ENCODE assay signal across 23 cellular contexts in the genomic region with DNA sequence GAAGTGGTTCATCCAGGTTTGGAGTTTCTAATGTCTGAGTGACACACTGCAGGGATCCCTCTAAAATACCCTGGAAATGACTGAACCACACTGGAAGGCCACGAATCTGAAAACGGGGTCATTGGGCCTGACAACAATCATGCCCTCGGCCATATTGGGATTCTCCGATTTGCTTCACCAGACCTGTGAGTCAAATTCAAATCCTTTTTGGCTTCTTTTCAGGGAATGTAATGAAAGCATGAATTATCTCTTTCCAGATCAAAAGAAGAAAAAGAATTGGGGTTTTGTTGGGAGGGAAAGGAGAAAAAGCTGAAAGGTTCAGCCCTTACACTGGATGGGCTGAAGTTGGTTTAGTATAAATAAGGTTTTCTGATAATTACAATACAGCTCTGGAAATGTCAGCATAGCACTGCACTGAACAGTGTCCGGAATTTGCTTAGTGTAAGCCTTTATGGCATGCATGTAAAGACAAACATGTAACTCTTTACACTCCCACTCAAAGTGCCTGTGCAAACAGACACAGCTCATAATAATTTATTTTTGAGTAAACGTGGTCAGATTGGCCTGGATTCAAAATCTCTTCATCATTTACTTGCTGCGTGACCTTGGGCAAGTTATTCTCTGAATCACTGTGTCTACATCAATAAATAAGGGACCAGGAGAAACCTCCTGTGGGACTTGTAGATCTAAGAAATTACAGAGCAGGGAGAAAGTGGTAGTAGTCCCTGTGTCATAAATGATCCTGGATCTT.
DNase-seq lines count a peak whose midpoint lies in the region; ATAC-seq and TF ChIP-seq lines count a peak whose summit lies in the region.
"Had no signal": no experiment of that assay in that cellular context is flagged by ENCODE, and none has a peak within 500 bp of the region (broad histone marks: within the 10 kb centered on the region; RNA-seq: fewer than 3 reads in every experiment).

No MANE protein-coding gene starts in this region.

- no peak for ATAC-seq in HG03045 (IDR thresholded peaks at IDR 0.05; ENCODE audit: unreplicated experiment)
- ATAC-seq: gastrocnemius medialis, T-cell had no signal

- TF ChIP-seq POLR2A in erythroblast (IDR thresholded peaks at IDR 0.05; ENCODE audit: low read length): no peak

- peak; percentile 12 for DNase-seq in SIG-M5 treated with dmso at 0.1 percent for 504 hours (lab: John Stamatoyannopoulos, UW; ENCODE audit: unreplicated experiment)
- DNase-seq in SIG-M5 (lab: John Stamatoyannopoulos, UW): no peak
- peak; percentile 31 for DNase-seq in NCI-H748 treated with DMSO at 0.1 percent for 48 hours (lab: John Stamatoyannopoulos, UW)
- peak; percentile 16 for DNase-seq in epithelial cell of prostate (ENCODE audit: low read depth, low spot score)
- DNase-seq in skeletal muscle cell (ENCODE audit: low read depth): peak; percentile 7
- no peak for DNase-seq in NCI-H524 treated with DMSO at 0.1 percent for 48 hours (lab: John Stamatoyannopoulos, UW)
- DNase-seq in erythroblast (lab: John Stamatoyannopoulos, UW): no peak
- DNase-seq: ACHN; activated CD4-positive, alpha-beta T cell treated with anti-CD3 and anti-CD28 coated beads, Interleukin-2, amount 50 U/mL, for 4 hours; activated naive CD4-positive, alpha-beta T cell treated with anti-CD3 and anti-CD28 coated beads, Interleukin-2, amount 10 ng/mL, durations not matched to agents 7 days and 5 days; activated T-cell treated with anti-CD3 and anti-CD28 coated beads for 4 hours; CD4-positive, alpha-beta T cell; colonic mucosa; DND-41; gastrocnemius medialis; GOT3; left ventricle myocardium inferior; NCI-H1092; stimulated activated naive CD4-positive, alpha-beta T cell; T-cell; trophoblast cell had no signal

- no peak overlapping the region for H3K4me3 ChIP-seq in skeletal muscle cell (ENCODE audit: low read depth, low read length)
- H3K4me3 ChIP-seq: colonic mucosa, gastrocnemius medialis, left ventricle myocardium inferior had no signal

- H3K27ac ChIP-seq in epithelial cell of prostate: no peak overlapping the region
- H3K27ac ChIP-seq: colonic mucosa, gastrocnemius medialis, left ventricle myocardium inferior, neutrophil had no signal

Comparison
In these comparisons a context has a peak if more than half of its experiments do, and no peak if none do; other contexts are left out.
1. DNase-seq: peak in SIG-M5 treated with dmso at 0.1 percent for 504 hours (single experiment), NCI-H748 treated with DMSO at 0.1 percent for 48 hours (single experiment), epithelial cell of prostate (single experiment) and skeletal muscle cell (single experiment); none in SIG-M5 (single experiment), NCI-H524 treated with DMSO at 0.1 percent for 48 hours (single experiment) and erythroblast (0 of 2).